ENCODE assay signal across 31 cellular contexts in the genomic region with DNA sequence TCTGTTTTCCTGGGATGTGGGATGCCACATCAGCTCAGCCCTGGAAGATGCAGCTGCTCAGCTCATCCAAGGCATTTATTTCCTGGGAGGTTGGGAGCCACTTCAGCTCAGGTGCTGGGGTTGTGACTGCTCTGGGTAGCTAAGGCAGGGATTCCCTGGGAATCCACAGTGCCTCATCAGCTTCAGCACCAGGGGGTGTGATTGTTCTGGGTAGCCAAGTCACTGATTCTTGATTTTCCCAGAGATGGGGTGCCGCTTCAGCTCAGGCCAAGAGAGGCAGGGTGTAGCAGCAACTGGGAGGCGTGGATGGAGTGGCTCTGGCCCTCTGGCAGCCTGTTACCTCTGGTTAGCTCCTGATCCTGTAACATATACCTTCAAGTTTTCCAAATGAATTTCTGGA.
"Had no signal": no experiment of that assay in that cellular context is flagged by ENCODE, and none has a peak within 500 bp of the region (broad histone marks: within the 10 kb centered on the region; RNA-seq: fewer than 3 reads in every experiment).

No MANE protein-coding gene starts in this region.

- ATAC-seq: activated CD4-positive, alpha-beta T cell treated with anti-CD3 and anti-CD28 coated beads for 36 hours; activated CD8-positive, alpha-beta memory T cell treated with anti-CD3 and anti-CD28 coated beads, Interleukin-2, amount 10 ng/mL, durations not matched to agents 7 days and 5 days; activated CD8-positive, alpha-beta T cell treated with anti-CD3 and anti-CD28 coated beads, Interleukin-2, amount 10 ng/mL, durations not matched to agents 7 days and 5 days; effector memory CD8-positive, alpha-beta T cell; T-helper 17 cell had no signal

- H3K27me3 ChIP-seq: brain microvascular endothelial cell, dorsolateral prefrontal cortex had no signal

- DNase-seq: activated CD4-positive, alpha-beta memory T cell treated with anti-CD3 and anti-CD28 coated beads for 36 hours; activated CD4-positive, alpha-beta T cell treated with anti-CD3 and anti-CD28 coated beads for 36 hours; activated CD4-positive, alpha-beta T cell treated with anti-CD3 and anti-CD28 coated beads, Interleukin-2, amount 10 ng/mL, durations not matched to agents 24 days and 14 days; activated CD4-positive, CD25-positive, alpha-beta regulatory T cell; activated CD4-positive, CD25-positive, alpha-beta regulatory T cell treated with anti-CD3 and anti-CD28 coated beads, Interleukin-2, amount 50 U/mL, for 72 hours; activated CD8-positive, alpha-beta memory T cell treated with anti-CD3 and anti-CD28 coated beads, Interleukin-2, amount 10 ng/mL, durations not matched to agents 7 days and 5 days; activated CD8-positive, alpha-beta memory T cell treated with anti-CD3 and anti-CD28 coated beads, Interleukin-2, amount 50 U/mL, for 4 hours; activated CD8-positive, alpha-beta T cell treated with anti-CD3 and anti-CD28 coated beads, Interleukin-2, amount 10 ng/mL, durations not matched to agents 7 days and 5 days; activated effector memory CD4-positive, alpha-beta T cell treated with anti-CD3 and anti-CD28 coated beads, Interleukin-2, amount 50 U/mL, for 16 hours; activated naive CD4-positive, alpha-beta T cell treated with anti-CD3 and anti-CD28 coated beads, Interleukin-2, amount 50 U/mL, for 16 hours; activated naive CD4-positive, alpha-beta T cell treated with Interleukin-2 at 50 U/mL for 16 hours; activated T-cell treated with anti-CD3 and anti-CD28 coated beads, Interleukin-2, amount 50 U/mL, for 1 hour; activated T-cell treated with anti-CD3 and anti-CD28 coated beads, Interleukin-2, amount 50 U/mL, for 48 hours; amniotic stem cell; anterior cingulate cortex; brain microvascular endothelial cell; dorsolateral prefrontal cortex; effector CD4-positive, alpha-beta T cell; effector memory CD8-positive, alpha-beta T cell; esophagus squamous epithelium; T-helper 1 cell; T-helper 17 cell; T1000; WERI-Rb-1 had no signal

- FAIRE-seq: astrocyte, bronchial epithelial cell, endometrium, endothelial cell of umbilical vein, frontal cortex had no signal

- H3K4me1 ChIP-seq: esophagus squamous epithelium had no signal

- H3K4me3 ChIP-seq: coronary artery, dorsolateral prefrontal cortex, esophagus squamous epithelium had no signal

- H3K36me3 ChIP-seq: brain microvascular endothelial cell, esophagus squamous epithelium, WERI-Rb-1 had no signal

- H3K27ac ChIP-seq: brain microvascular endothelial cell, coronary artery, dorsolateral prefrontal cortex, epithelial cell of prostate, esophagus squamous epithelium, WERI-Rb-1 had no signal
